ENCODE assay signal across 23 cellular contexts in genomic region chr1:212583082-212583615, GRCh38. TPM values are rescaled to one million over a fixed set of nuclear protein-coding genes. Genes with fewer than 3 reads are reported as not detected.
A peak's percentile ranks its signal among the peaks of the same experiment; 100 is the strongest.
DNase-seq lines count a peak whose midpoint lies in the region; ATAC-seq, FAIRE-seq and TF ChIP-seq lines count a peak whose summit lies in the region.
"Had no signal": no experiment of that assay in that cellular context is flagged by ENCODE, and none has a peak within 500 bp of the region (broad histone marks: within the 10 kb centered on the region; RNA-seq: fewer than 3 reads in every experiment).

No MANE protein-coding gene starts in this region.

- no peak overlapping the region for H3K23ac ChIP-seq in IMR-90 (ENCODE audit: low read depth, low read length)

- H4K5ac ChIP-seq in IMR-90 (ENCODE audit: low read depth, low read length) = no peak overlapping the region

- DNase-seq in activated CD4-positive, alpha-beta T cell treated with anti-CD3 and anti-CD28 coated beads, Interleukin-2, amount 10 ng/mL, durations not matched to agents 24 days and 14 days = peak; percentile 43
- DNase-seq in activated CD4-positive, alpha-beta T cell treated with anti-CD3 and anti-CD28 coated beads for 48 hours = no peak
- no peak for DNase-seq in IMR-90
- no peak for DNase-seq in SJCRH30
- DNase-seq in K562 (ENCODE audit: extremely low read depth in 1 of 4, low spot score in 3 of 4) = no peak
- no peak for DNase-seq in cortex of kidney (lab: John Stamatoyannopoulos, UW)
- no peak for DNase-seq in heart right ventricle
- no peak for DNase-seq in stimulated activated naive CD4-positive, alpha-beta T cell (lab: John Stamatoyannopoulos, UW)
- DNase-seq: Caco-2; CD4-positive, CD25-positive, alpha-beta regulatory T cell; CD8-positive, alpha-beta T cell; DMS153; DND-41; H7; HCEC 1CT had no signal

- H3K14ac ChIP-seq in IMR-90 (replicated peaks; ENCODE audit: low read depth, low read length) = no peak overlapping the region

- CTCF ChIA-PET in IMR-90 (lab: Yijun Ruan, JAX) = no interaction called here
- CTCF ChIA-PET in K562 (lab: Yijun Ruan, JAX; ENCODE audit: low intra/inter-chr PET ratio) = no interaction called here

- peaks cover 8% of the 10 kb centered on the region for H3K4me1 ChIP-seq in IMR-90 (ENCODE audit: control insufficient read depth, insufficient read depth, low read length)
- peaks cover 14% of the 10 kb centered on the region for H3K4me1 ChIP-seq in SJCRH30
- no peaks in the 10 kb centered on the region; a peak in 3 of 5 replicates for H3K4me1 ChIP-seq in K562 (replicated peaks in 1 of 2; ENCODE audit: control insufficient read depth in 2 of 2, insufficient read depth in 2 of 2, low read length in 2 of 2)
- H3K4me1 ChIP-seq in heart right ventricle = peaks cover 0 to 10% (median 0%) of the 10 kb centered on the region in 9 donors
- H3K4me1 ChIP-seq: Caco-2 had no signal

- H2AFZ ChIP-seq in IMR-90 (replicated peaks; ENCODE audit: low read length, poor library complexity) (peak overlapping the region; percentile 58), K562 (ENCODE audit: low read depth, low read length) (no peak overlapping the region)

- H3K36me3 ChIP-seq in IMR-90 (ENCODE audit: control insufficient read depth, insufficient read depth, low read length) (no peaks in the 10 kb centered on the region), SJCRH30 (no peaks in the 10 kb centered on the region), K562 (ENCODE audit: control insufficient read depth, insufficient read depth, low read length) (no peaks in the 10 kb centered on the region), heart right ventricle (no peaks in the 10 kb centered on the region)
- H3K36me3 ChIP-seq: BLaER1 had no signal

- TF ChIP-seq RAD21 in IMR-90 (IDR thresholded peaks at IDR 0.05; ENCODE audit: low read length) (no peak), K562 (CRISPR knock-in tag; conservative IDR thresholded peaks at IDR 0.05 in 1 of 2, IDR thresholded peaks at IDR 0.05 in 1 of 2) (no peak)

- no peak overlapping the region for H3K27ac ChIP-seq in IMR-90 (ENCODE audit: insufficient read depth, low read length)
- peak overlapping the region; percentile 66 for H3K27ac ChIP-seq in SJCRH30
- no peak overlapping the region for H3K27ac ChIP-seq in K562 (ENCODE audit: extremely low read depth, low read depth, low read length)
- no peak overlapping the region for H3K27ac ChIP-seq in heart right ventricle
- H3K27ac ChIP-seq: 22Rv1, BLaER1, C4-2B had no signal

- in situ Hi-C loops in IMR-90 (cut with MboI; ENCODE audit: low sequenced_read_pairs) = no loop called here
- in situ Hi-C loops in K562 (cut with MboI) = no loop called here

- H4K91ac ChIP-seq in IMR-90 (ENCODE audit: insufficient read depth, low read depth, low read length) = no peak overlapping the region

- no peaks in the 10 kb centered on the region for H3K9me3 Mint-ChIP-seq in activated CD4-positive, alpha-beta T cell treated with anti-CD3 and anti-CD28 coated beads, Interleukin-2, amount 10 ng/mL, durations not matched to agents 24 days and 14 days
- H3K9me3 Mint-ChIP-seq: CD4-positive, CD25-positive, alpha-beta regulatory T cell; CD8-positive, alpha-beta T cell had no signal

- TF ChIP-seq CTCF in IMR-90 (conservative IDR thresholded peaks at IDR 0.05; ENCODE audit: low read depth, low read length) (no peak), K562 (IDR thresholded peaks at IDR 0.05 in 2 of 3, conservative IDR thresholded peaks at IDR 0.05 in 1 of 3; ENCODE audit: insufficient read depth in 2 of 3, low read depth in 1 of 3, low read length in 3 of 3) (no peak), heart right ventricle (IDR thresholded peaks at IDR 0.05) (no peak)

- H3K9ac ChIP-seq in IMR-90 (ENCODE audit: low read depth, low read length) = no peak overlapping the region
- no peak overlapping the region for H3K9ac ChIP-seq in K562 (ENCODE audit: insufficient read depth in 1 of 2, low read depth in 2 of 2, low read length in 2 of 2)
- H3K9ac ChIP-seq: BLaER1 had no signal

- no peak for TF ChIP-seq POLR2A in IMR-90 (IDR thresholded peaks at IDR 0.05; ENCODE audit: low read depth, low read length)
- TF ChIP-seq POLR2A in K562 (conservative IDR thresholded peaks at IDR 0.05) = no peak

- H3K27me3 ChIP-seq in IMR-90 (ENCODE audit: control insufficient read depth, insufficient read depth, low read length) (peaks cover 7% of the 10 kb centered on the region), SJCRH30 (no peaks in the 10 kb centered on the region), K562 (ENCODE audit: control insufficient read depth in 2 of 2, insufficient read depth in 2 of 2, low read length in 2 of 2) (peaks cover 51 to 64% of the 10 kb centered on the region in 2 experiments; a peak in 4 of 5 replicates), heart right ventricle (peaks cover 0 to 31% (median 16%) of the 10 kb centered on the region in 7 donors)
- H3K27me3 ChIP-seq: BLaER1 had no signal

- WGBS in IMR-90 (ENCODE audit: extremely low coverage in 2 of 2, insufficient read length in 1 of 2), 2 experiments = no CpG with 5 or more reads among the region's 2 CpGs
- 0% methylated on average over 2 of the region's 2 CpGs for WGBS in K562 (ENCODE audit: insufficient coverage, low coverage, missing lambda C conversion rate)
- WGBS in heart right ventricle, 2 donors = 79 to 87% methylated on average over 2 of the region's 2 CpGs

- no peak overlapping the region for H3K27ac Mint-ChIP-seq in activated CD4-positive, alpha-beta T cell treated with anti-CD3 and anti-CD28 coated beads, Interleukin-2, amount 10 ng/mL, durations not matched to agents 24 days and 14 days
- H3K27ac Mint-ChIP-seq: B cell; CD4-positive, CD25-positive, alpha-beta regulatory T cell; CD8-positive, alpha-beta T cell had no signal

- POLR2A ChIA-PET in IMR-90 (lab: Charles Lee; ENCODE audit: unreplicated experiment) = no interaction called here
- POLR2A ChIA-PET in K562 (lab: Yijun Ruan, JAX) = interaction anchor here (0.5 to 1.9 kb wide), 8 partner anchors 11 to 70 kb away, joined by 3 to 15 read pairs (median 4); partner anchors contain the start of gene ATF3

- peaks cover 34% of the 10 kb centered on the region for H3K27me3 Mint-ChIP-seq in activated CD4-positive, alpha-beta T cell treated with anti-CD3 and anti-CD28 coated beads, Interleukin-2, amount 10 ng/mL, durations not matched to agents 24 days and 14 days

- ATAC-seq in IMR-90 (ENCODE audit: low read depth) (no peak), K562 (no peak), heart right ventricle (no peak)
- ATAC-seq: CD8-positive, alpha-beta T cell had no signal

- H2BK5ac ChIP-seq in IMR-90 (ENCODE audit: low read depth, low read length, poor library complexity, severe bottlenecking) = no peak overlapping the region

- no peak for FAIRE-seq in K562 (lab: Jason Lieb, UNC)
- FAIRE-seq: A204.1, G401.6, GM12892, H1 had no signal

- BruUV-seq in IMR-90 (replicated peaks; lab: Mats Ljungman, UMichigan) (no TSS peak), K562 (replicated peaks; lab: Mats Ljungman, UMichigan) (no TSS peak)

- H2BK15ac ChIP-seq in IMR-90 (ENCODE audit: low read depth, low read length) = no peak overlapping the region

- H2AK9ac ChIP-seq in IMR-90 (replicated peaks; ENCODE audit: low read depth, low read length, poor library complexity) = no peak overlapping the region

- no peak overlapping the region for H3K4me3 Mint-ChIP-seq in activated CD4-positive, alpha-beta T cell treated with anti-CD3 and anti-CD28 coated beads, Interleukin-2, amount 10 ng/mL, durations not matched to agents 24 days and 14 days
- H3K4me3 Mint-ChIP-seq: B cell; CD4-positive, CD25-positive, alpha-beta regulatory T cell; CD8-positive, alpha-beta T cell had no signal

- no peaks in the 10 kb centered on the region; the same call in 1 of the 2 replicates for H3K9me1 ChIP-seq in IMR-90 (ENCODE audit: insufficient read depth, low read length)
- no peaks in the 10 kb centered on the region for H3K9me1 ChIP-seq in K562 (ENCODE audit: control insufficient read depth, insufficient read depth, low read length)

- no peak overlapping the region for H3K18ac ChIP-seq in IMR-90 (ENCODE audit: low read depth, low read length)

- no peak overlapping the region for H3K4me2 ChIP-seq in IMR-90 (ENCODE audit: low read depth, low read length)
- H3K4me2 ChIP-seq in K562 (ENCODE audit: insufficient read depth, low read length) = no peak overlapping the region
- H3K4me2 ChIP-seq: BLaER1 had no signal

- no peak for TF ChIP-seq EP300 in K562 (IDR thresholded peaks at IDR 0.05; ENCODE audit: low read length)

- H3K4ac ChIP-seq in IMR-90 (ENCODE audit: low read depth, low read length) = no peak overlapping the region

- H3K4me1 Mint-ChIP-seq in activated CD4-positive, alpha-beta T cell treated with anti-CD3 and anti-CD28 coated beads, Interleukin-2, amount 10 ng/mL, durations not matched to agents 24 days and 14 days = peaks cover 4% of the 10 kb centered on the region
- H3K4me1 Mint-ChIP-seq: B cell; CD4-positive, CD25-positive, alpha-beta regulatory T cell had no signal

- no peak overlapping the region for H2BK120ac ChIP-seq in IMR-90 (ENCODE audit: low read depth, low read length)

- H2AK5ac ChIP-seq in IMR-90 (ENCODE audit: low read depth, low read length) = no peak overlapping the region

- no peak overlapping the region for H3K56ac ChIP-seq in IMR-90 (ENCODE audit: extremely low read depth, insufficient read depth, low read length)

- dilution Hi-C loops in IMR-90 (cut with HindIII; ENCODE audit: low sequenced_read_pairs, unreplicated experiment) = no loop called here

- H4K20me1 ChIP-seq in IMR-90 (ENCODE audit: insufficient read depth, low read length) = no peaks in the 10 kb centered on the region
- H4K20me1 ChIP-seq in K562 (replicated peaks; ENCODE audit: control insufficient read depth, insufficient read depth, low read length) = 0 out of 2 replicates have a peak, but pooled peaks cover 6% of the 10 kb centered on the region
- H4K20me1 ChIP-seq: BLaER1 had no signal

- no peak overlapping the region for H4K8ac ChIP-seq in IMR-90 (ENCODE audit: low read depth in 2 of 2, low read length in 2 of 2)

- H3K79me2 ChIP-seq in K562 (ENCODE audit: control insufficient read depth, insufficient read depth, low read length) = no peaks in the 10 kb centered on the region

- intact Hi-C loops in activated CD4-positive, alpha-beta T cell treated with anti-CD3 and anti-CD28 coated beads, Interleukin-2, amount 10 ng/mL, durations not matched to agents 24 days and 14 days (cut with micrococcal nuclease) = no loop called here
- intact Hi-C loops in IMR-90 (cut with micrococcal nuclease) (no loop called here), K562 (cut with micrococcal nuclease) (no loop called here), heart right ventricle (cut with DNase I) (no loop called here)

- H3K79me1 ChIP-seq in IMR-90 (ENCODE audit: low read depth in 1 of 2, low read length in 2 of 2) = no peaks in the 10 kb centered on the region

- H3K4me3 ChIP-seq in IMR-90 (ENCODE audit: insufficient read depth, low read depth, low read length) (no peak overlapping the region), SJCRH30 (peak overlapping the region; percentile 44), K562 (no peak overlapping the region), heart right ventricle (no peak overlapping the region)
- H3K4me3 ChIP-seq: BLaER1 had no signal

- H2BK20ac ChIP-seq in IMR-90 (ENCODE audit: low read depth, low read length) = no peak overlapping the region

- no peaks in the 10 kb centered on the region for H3K36me3 Mint-ChIP-seq in activated CD4-positive, alpha-beta T cell treated with anti-CD3 and anti-CD28 coated beads, Interleukin-2, amount 10 ng/mL, durations not matched to agents 24 days and 14 days (ENCODE audit: low read depth)
- H3K36me3 Mint-ChIP-seq: CD4-positive, CD25-positive, alpha-beta regulatory T cell; CD8-positive, alpha-beta T cell had no signal

- H3K9me3 ChIP-seq in IMR-90 (ENCODE audit: control insufficient read depth, insufficient read depth, low read length) (no peaks in the 10 kb centered on the region), SJCRH30 (replicated peaks) (no peaks in the 10 kb centered on the region), K562 (replicated peaks; ENCODE audit: control insufficient read depth, insufficient read depth, low read depth, low read length) (no peaks in the 10 kb centered on the region), heart right ventricle (no peaks in the 10 kb centered on the region)
- H3K9me3 ChIP-seq: BLaER1, Caco-2 had no signal

RNA-seq across cellular contexts. Expression of gene ATF3, which starts 25.4 kb away (rescaled TPM):
- total RNA-seq in activated CD4-positive, alpha-beta T cell treated with anti-CD3 and anti-CD28 coated beads, Interleukin-2, amount 10 ng/mL, durations not matched to agents 24 days and 14 days = 21.2 and 29.5 TPM in 2 replicates
- 9.9 and 15.0 TPM in 2 replicates for total RNA-seq in IMR-90 (2012; rRNA removed)
- 12.3 and 17.9 TPM in 2 replicates for polyA plus RNA-seq in IMR-90 (2012; rRNA removed)
- 13.7 and 26.0 TPM in 2 replicates for polyA plus RNA-seq in IMR-90 (2012; cell fraction: cytosol; rRNA removed)
- 98.0 and 356 TPM in 2 replicates for polyA plus RNA-seq in IMR-90 (2012; cell fraction: nucleus; rRNA removed; ENCODE audit: low replicate concordance)
- total RNA-seq in SJCRH30 (2014; rRNA removed; shearing (Covaris generic)) = 30.6 and 33.8 TPM in 2 replicates
- 31.4 and 31.5 TPM in 2 replicates for total RNA-seq in K562 (2011; cell fraction: chromatin; rRNA removed; ENCODE audit: low replicate concordance)
- 21.5 and 24.3 TPM in 2 replicates for total RNA-seq in K562 (2011; cell fraction: nucleolus; rRNA removed)
- 32.1 and 39.3 TPM in 2 replicates for total RNA-seq in K562 (2011; cell fraction: nucleoplasm; rRNA removed)
- total RNA-seq in K562 (2014; rRNA removed) = 17.2 and 19.8 TPM in 2 replicates
- 25.9 and 32.7 TPM in 2 replicates for total RNA-seq in K562 (2014; rRNA removed; fragmentation: Illumina TruSeq; extraction: Trizol)
- total RNA-seq in K562 (2015; rRNA removed; fragmentation: Illumina TruSeq; extraction: Trizol) = 2.9 and 3.5 TPM in 2 replicates
- 21.8 and 27.6 TPM in 2 replicates for total RNA-seq in K562 (2021)
- 12.0 and 13.2 TPM in 2 replicates for polyA plus RNA-seq in K562 (2011; rRNA removed)
- polyA plus RNA-seq in K562 (2011; cell fraction: cytosol; rRNA removed) = 5.6 and 9.8 TPM in 2 replicates
- 15.2 and 16.0 TPM in 2 replicates for polyA plus RNA-seq in K562 (2011; cell fraction: nucleus; rRNA removed)
- polyA plus RNA-seq in K562 (2012) = 10.8 and 39.2 TPM in 2 replicates
- 27.6 and 32.0 TPM in 2 replicates for polyA plus RNA-seq in K562 (2014; fragmentation: Illumina TruSeq; extraction: Trizol)
- 1 to 10 TPM; 6.1 to 6.8 TPM for polyA plus RNA-seq in K562 (2014; fragmentation: Nextera tagmentation; extraction: Ambion mirVana)
- polyA plus RNA-seq in K562 (2014; rRNA removed) = 26.2 and 28.2 TPM in 2 replicates
- polyA minus RNA-seq in K562 (2011; rRNA and poly(A)+ RNA removed) = 12.2 and 14.3 TPM in 2 replicates
- polyA minus RNA-seq in K562 (2011; cell fraction: cytosol; rRNA and poly(A)+ RNA removed) = 4.9 and 7.1 TPM in 2 replicates
- polyA minus RNA-seq in K562 (2011; cell fraction: nucleus; rRNA and poly(A)+ RNA removed) = 14.4 and 22.3 TPM in 2 replicates
- total RNA-seq in heart right ventricle = 100 to 1,000 TPM in 1 of 10 donors, 10 to 100 TPM in 8, 1 to 10 TPM in 1; 8.4 to 684 (median 25.9) TPM
- 10 to 100 TPM; 16.9 to 40.0 TPM for polyA plus RNA-seq in heart right ventricle
